8 cellular contexts compared by ENCODE assay signal in genomic region chr2:111596808-111597705, GRCh38.
DNase-seq lines count a peak whose midpoint lies in the region; ATAC-seq, FAIRE-seq and TF ChIP-seq lines count a peak whose summit lies in the region.
"Not testable (repeated sequence)": the region's sequence is repeated elsewhere in the genome, so short reads cannot be mapped to it uniquely, and the experiment has no call there.

No MANE protein-coding gene starts in this region.

- RAD21 ChIA-PET in GM12878 (lab: Charles Lee; ENCODE audit: unreplicated experiment), result not testable (repeated sequence)

- not testable (repeated sequence) for H3K79me2 ChIP-seq in DND-41 (ENCODE audit: insufficient read depth, low read length); Karpas-422 (ENCODE audit: low read length); GM12878 (ENCODE audit: control insufficient read depth, insufficient read depth, low read length)

- not testable (repeated sequence) for BruUV-seq in GM12878 (replicated peaks; lab: Mats Ljungman, UMichigan)

- intact Hi-C loops in GM12878 (cut with micrococcal nuclease; ENCODE audit: unreplicated experiment); left lung (cut with DNase I); pancreas (cut with DNase I); upper lobe of right lung (cut with DNase I): not testable (repeated sequence)

- H3K27ac ChIP-seq in DND-41 (ENCODE audit: low read length); Karpas-422 (ENCODE audit: low read length); GM12878 (ENCODE audit: control insufficient read depth, insufficient read depth); left lung; pancreas; upper lobe of right lung: not testable (repeated sequence)

- not testable (repeated sequence) for TF ChIP-seq POLR2A in GM12878 (IDR thresholded peaks at IDR 0.05; ENCODE audit: low read depth, low read length)

- in situ Hi-C loops in GM12878 (cut with MboI), result not testable (repeated sequence)

- ATAC-seq in DND-41 (ENCODE audit: insufficient read depth, low read depth), result peak; percentile 57
- peak; percentile 80 for ATAC-seq in SK-N-SH treated with all-trans-retinoic acid at 6 μM for 48 hours
- ATAC-seq in GM12878, result 0 out of 3 replicates have a peak, but pooled peaks have one; percentile 34
- ATAC-seq in left lung, result peak; percentile 59
- ATAC-seq in pancreas, result peak in 3 of 4 donors; percentile 68 to 94 (median 75)
- ATAC-seq in upper lobe of right lung, result peak; percentile 71

- not testable (repeated sequence) for TF ChIP-seq CTCF in DND-41 (IDR thresholded peaks at IDR 0.05; ENCODE audit: borderline replicate concordance, extremely low read depth, low read length, poor library complexity, severe bottlenecking); GM12878 (IDR thresholded peaks at IDR 0.05 in 2 of 3, conservative IDR thresholded peaks at IDR 0.05 in 1 of 3; ENCODE audit: control insufficient read depth in 2 of 3, extremely low read depth in 1 of 3, insufficient read depth in 1 of 3, low read depth in 3 of 3, low read length in 3 of 3); left lung (IDR thresholded peaks at IDR 0.05); pancreas (IDR thresholded peaks at IDR 0.05); upper lobe of right lung (IDR thresholded peaks at IDR 0.05)
- TF ChIP-seq CTCF in epithelial cell of proximal tubule (conservative IDR thresholded peaks at IDR 0.05; ENCODE audit: low read depth, low read length), result peak; percentile 12

- FAIRE-seq in GM12878 (lab: Jason Lieb, UNC); pancreas (lab: Jason Lieb, UNC): not testable (repeated sequence)

- DNase-seq in DND-41; GM12878 (ENCODE audit: low read depth, low spot score); epithelial cell of proximal tubule (ENCODE audit: low read depth); left lung; pancreas; upper lobe of right lung: not testable (repeated sequence)
- peak; percentile 37 for DNase-seq in Karpas-422

- H3K9ac ChIP-seq in DND-41 (ENCODE audit: low read depth, low read length); Karpas-422 (ENCODE audit: low read length); GM12878 (ENCODE audit: control insufficient read depth, insufficient read depth, low read length): not testable (repeated sequence)

- H2AFZ ChIP-seq in DND-41 (ENCODE audit: low read depth, low read length); Karpas-422 (ENCODE audit: low read length); GM12878 (ENCODE audit: control insufficient read depth, low read depth, low read length): not testable (repeated sequence)

- not testable (repeated sequence) for H3K4me2 ChIP-seq in DND-41 (ENCODE audit: insufficient read depth, low read length); Karpas-422 (ENCODE audit: low read depth, low read length, poor library complexity, severe bottlenecking); GM12878 (ENCODE audit: control insufficient read depth, insufficient read depth)

- H3K9me3 ChIP-seq in DND-41 (ENCODE audit: insufficient read depth, low read length, severe bottlenecking); Karpas-422 (ENCODE audit: low read length); GM12878 (replicated peaks; ENCODE audit: control insufficient read depth, insufficient read depth, low read length); left lung; pancreas; upper lobe of right lung: not testable (repeated sequence)

- not testable (repeated sequence) for H3K36me3 ChIP-seq in DND-41 (ENCODE audit: insufficient read depth, low read length); Karpas-422 (ENCODE audit: insufficient read depth, low read length); GM12878 (ENCODE audit: control insufficient read depth in 2 of 2, insufficient read depth in 2 of 2, low read length in 1 of 2); left lung; pancreas; upper lobe of right lung

- TF ChIP-seq EP300 in GM12878 (IDR thresholded peaks at IDR 0.05; ENCODE audit: borderline replicate concordance in 1 of 2, control insufficient read depth in 1 of 2, low read depth in 2 of 2, low read length in 2 of 2), result not testable (repeated sequence)

- CTCF ChIA-PET in GM12878 (lab: Yijun Ruan, JAX), result not testable (repeated sequence)

- not testable (repeated sequence) for H4K20me1 ChIP-seq in DND-41 (ENCODE audit: insufficient read depth, low read length); Karpas-422 (ENCODE audit: insufficient read depth, low read depth, low read length); GM12878 (ENCODE audit: control insufficient read depth, insufficient read depth)

- POLR2A ChIA-PET in GM12878 (lab: Charles Lee), result not testable (repeated sequence)

- H3K27me3 ChIP-seq in DND-41 (ENCODE audit: insufficient read depth, low read length, poor library complexity); Karpas-422 (ENCODE audit: low read length); GM12878 (replicated peaks in 1 of 2; ENCODE audit: control insufficient read depth in 2 of 2, insufficient read depth in 2 of 2, low read length in 1 of 2); left lung; pancreas; upper lobe of right lung: not testable (repeated sequence)

- H3K4me3 ChIP-seq in DND-41 (ENCODE audit: low read depth in 1 of 2, low read length in 2 of 2); Karpas-422 (ENCODE audit: low read length); GM12878; epithelial cell of proximal tubule (ENCODE audit: low read depth, low read length); left lung; pancreas; upper lobe of right lung: not testable (repeated sequence)

- not testable (repeated sequence) for TF ChIP-seq RAD21 in GM12878 (IDR thresholded peaks at IDR 0.05; ENCODE audit: insufficient read depth, low read depth, low read length)

- 83% methylated on average over 1 of the region's 4 CpGs for WGBS in GM12878 (ENCODE audit: insufficient coverage, insufficient replicate concordance, low lambda C conversion rate, missing lambda C conversion rate)
- WGBS in pancreas, 2 donors, result 24 to 33% methylated on average over 2 of the region's 4 CpGs

- H3K9me2 ChIP-seq in Karpas-422 (replicated peaks; ENCODE audit: insufficient read depth, low read length), result not testable (repeated sequence)

- SMC1A ChIA-PET in GM12878 (lab: Charles Lee; ENCODE audit: uncharacterized antibody, unreplicated experiment), result interaction anchor here (1.2 kb wide), 1 partner anchor 23 kb away, joined by 3 read pairs; no protein-coding TSS in a partner anchor

- H3K4me1 ChIP-seq in DND-41 (ENCODE audit: insufficient read depth, low read length); Karpas-422 (ENCODE audit: low read length); GM12878 (ENCODE audit: control insufficient read depth, insufficient read depth, low read length); left lung; pancreas; upper lobe of right lung: not testable (repeated sequence)
